22 cellular contexts compared by ENCODE assay signal in genomic region chr15:66662522-66662921, GRCh38. TPM values are rescaled to one million over a fixed set of nuclear protein-coding genes. Genes with fewer than 3 reads are reported as not detected.
DNase-seq lines count a peak whose midpoint lies in the region; ATAC-seq, FAIRE-seq and TF ChIP-seq lines count a peak whose summit lies in the region.
"Had no signal": no experiment of that assay in that cellular context is flagged by ENCODE, and none has a peak within 500 bp of the region (broad histone marks: within the 10 kb centered on the region; RNA-seq: fewer than 3 reads in every experiment).

No MANE protein-coding gene starts in this region.

- no peak overlapping the region for H3K4me3 ChIP-seq in liver (ENCODE audit: low read depth in 1 of 3, low read length in 3 of 3)
- H3K4me3 ChIP-seq in HepG2 (replicated peaks in 1 of 3; ENCODE audit: insufficient read depth in 1 of 3, low read depth in 2 of 3, low read length in 3 of 3), result no peak overlapping the region
- H3K4me3 ChIP-seq in left ventricle myocardium inferior, result no peak overlapping the region
- no peak overlapping the region for H3K4me3 ChIP-seq in lung
- H3K4me3 ChIP-seq in upper lobe of right lung, result no peak overlapping the region
- H3K4me3 ChIP-seq in H7 (ENCODE audit: insufficient read depth, low read depth, low read length), result no peak overlapping the region
- H3K4me3 ChIP-seq: BLaER1, GM12878, MG63 had no signal

- H3K27ac ChIP-seq in liver (ENCODE audit: low read depth in 1 of 2, low read length in 2 of 2) (peak overlapping the region; percentile 33 to 47), HepG2 (ENCODE audit: extremely low read length, insufficient read depth, low read length) (no peak overlapping the region), left ventricle myocardium inferior (replicated peaks) (peak overlapping the region; percentile 87), lung (ENCODE audit: low read depth in 1 of 2, low read length in 1 of 2) (peak overlapping the region; percentile 69 to 77), upper lobe of right lung (peak overlapping the region; percentile 68)
- H3K27ac ChIP-seq: BLaER1 had no signal

- H3K4me1 ChIP-seq in liver (ENCODE audit: control insufficient read depth in 4 of 4, insufficient read depth in 4 of 4, low read length in 3 of 4), result no peaks in the 10 kb centered on the region
- H3K4me1 ChIP-seq in HepG2 (ENCODE audit: insufficient read depth, low read length), result peaks cover 15% of the 10 kb centered on the region
- peaks cover 24% of the 10 kb centered on the region for H3K4me1 ChIP-seq in left ventricle myocardium inferior
- H3K4me1 ChIP-seq in lung (ENCODE audit: control insufficient read depth in 2 of 2, insufficient read depth in 2 of 2, low read length in 2 of 2), result peaks cover 0 to 3% of the 10 kb centered on the region in 2 donors
- no peaks in the 10 kb centered on the region for H3K4me1 ChIP-seq in upper lobe of right lung

- H3K36me3 ChIP-seq in liver (ENCODE audit: control insufficient read depth in 4 of 4, insufficient read depth in 3 of 4, low read depth in 1 of 4, low read length in 3 of 4) (no peaks in the 10 kb centered on the region), HepG2 (replicated peaks in 1 of 2; ENCODE audit: control insufficient read depth in 1 of 2, insufficient read depth in 2 of 2, low read length in 2 of 2) (no peaks in the 10 kb centered on the region), left ventricle myocardium inferior (no peaks in the 10 kb centered on the region), lung (ENCODE audit: control insufficient read depth in 2 of 2, insufficient read depth in 2 of 2, low read length in 2 of 2) (no peaks in the 10 kb centered on the region), upper lobe of right lung (no peaks in the 10 kb centered on the region), H7 (replicated peaks; ENCODE audit: control insufficient read depth, insufficient read depth, low read length) (no peaks in the 10 kb centered on the region)
- H3K36me3 ChIP-seq: BLaER1, MG63 had no signal

- H3K9ac ChIP-seq in liver (ENCODE audit: low read depth in 1 of 2, low read length in 2 of 2) (no peak overlapping the region), HepG2 (ENCODE audit: insufficient read depth, low read depth, low read length) (no peak overlapping the region)
- H3K9ac ChIP-seq: BLaER1 had no signal

- CTCF ChIA-PET in HepG2 (lab: Yijun Ruan, JAX; ENCODE audit: low intra/inter-chr PET ratio, low total read pairs), result no interaction called here

- no peak for TF ChIP-seq POLR2A in HepG2 (IDR thresholded peaks at IDR 0.05; ENCODE audit: insufficient read depth in 1 of 2, low read depth in 2 of 2, low read length in 2 of 2)

- no peaks in the 10 kb centered on the region for H4K20me1 ChIP-seq in HepG2 (ENCODE audit: insufficient read depth, low read length)
- H4K20me1 ChIP-seq: BLaER1 had no signal

- TF ChIP-seq RAD21 in liver (IDR thresholded peaks at IDR 0.05) (no peak), HepG2 (CRISPR knock-in tag; IDR thresholded peaks at IDR 0.05) (no peak)

- DNase-seq in HepG2 (ENCODE audit: low spot score) (no peak), left ventricle myocardium inferior (no peak), lung (ENCODE audit: low spot score) (no peak), upper lobe of right lung (no peak), H7 (no peak), DMS53 (lab: John Stamatoyannopoulos, UW) (no peak)
- DNase-seq: DND-41, GDM1, HFFc6, Karpas-422, MG63, NCI-H1092, NCI-H2227 treated with DMSO at 0.1 percent for 48 hours, NCI-H524 had no signal

- H3K4me2 ChIP-seq in HepG2 (ENCODE audit: low read depth, low read length), result no peak overlapping the region
- H3K4me2 ChIP-seq: BLaER1 had no signal

- in situ Hi-C loops in HepG2 (cut with HindIII; ENCODE audit: extremely low pct_ligation_motif_present, low pct_unique_long_range_greater_than_20kb), result no loop called here

- TF ChIP-seq EP300 in HepG2 (IDR thresholded peaks at IDR 0.05; ENCODE audit: low read depth in 2 of 2, low read length in 2 of 2) (no peak), HepG2 (CRISPR knock-in tag; IDR thresholded peaks at IDR 0.05; ENCODE audit: borderline replicate concordance) (no peak)

- POLR2A ChIA-PET in HepG2 (lab: Yijun Ruan, JAX), result no interaction called here

- intact Hi-C loops in HepG2 (cut with micrococcal nuclease; ENCODE audit: unreplicated experiment), result no loop called here
- intact Hi-C loops in left ventricle myocardium inferior (cut with micrococcal nuclease), result no loop called here
- intact Hi-C loops in upper lobe of right lung (cut with DNase I), result no loop called here

- no peaks in the 10 kb centered on the region for H3K27me3 ChIP-seq in liver (ENCODE audit: control insufficient read depth in 4 of 4, insufficient read depth in 4 of 4, low read length in 3 of 4)
- H3K27me3 ChIP-seq in HepG2 (ENCODE audit: control insufficient read depth in 1 of 2, insufficient read depth in 2 of 2, low read length in 2 of 2), result no peaks in the 10 kb centered on the region
- H3K27me3 ChIP-seq in left ventricle myocardium inferior (ENCODE audit: low read depth), result no peaks in the 10 kb centered on the region
- H3K27me3 ChIP-seq in lung (ENCODE audit: control insufficient read depth, insufficient read depth), result no peaks in the 10 kb centered on the region
- H3K27me3 ChIP-seq in upper lobe of right lung, result no peaks in the 10 kb centered on the region
- H3K27me3 ChIP-seq in H7 (ENCODE audit: control insufficient read depth, insufficient read depth, low read length), result no peaks in the 10 kb centered on the region
- H3K27me3 ChIP-seq: BLaER1, MG63 had no signal

- 90% methylated on average over 4 of the region's 4 CpGs for WGBS in liver
- 59% methylated on average over 3 of the region's 4 CpGs for WGBS in HepG2 (ENCODE audit: low lambda C conversion rate)
- WGBS in lung, 2 donors, result 72 to 77% methylated on average over 4 of the region's 4 CpGs

- BruUV-seq in HepG2 (replicated peaks; lab: Mats Ljungman, UMichigan), result no TSS peak

- H3K9me3 ChIP-seq in liver (ENCODE audit: control insufficient read depth in 4 of 4, low read length in 3 of 4), result no peaks in the 10 kb centered on the region
- no peaks in the 10 kb centered on the region for H3K9me3 ChIP-seq in HepG2 (ENCODE audit: low read length)
- H3K9me3 ChIP-seq in left ventricle myocardium inferior (replicated peaks), result peaks cover 2% of the 10 kb centered on the region
- H3K9me3 ChIP-seq in lung (ENCODE audit: control insufficient read depth in 2 of 2, insufficient read depth in 1 of 2, low read length in 1 of 2), result no peaks in the 10 kb centered on the region
- H3K9me3 ChIP-seq in upper lobe of right lung, result no peaks in the 10 kb centered on the region
- H3K9me3 ChIP-seq: MG63 had no signal

- FAIRE-seq in HepG2 (lab: Jason Lieb, UNC), result no peak
- FAIRE-seq: A204.1, GM12878, GM18507, H1 had no signal

- peak; percentile 2 for TF ChIP-seq CTCF in liver (IDR thresholded peaks at IDR 0.05; ENCODE audit: low read depth, low read length, missing input control)
- no peak for TF ChIP-seq CTCF in HepG2 (CRISPR knock-in tag; IDR thresholded peaks at IDR 0.05)
- TF ChIP-seq CTCF in left ventricle myocardium inferior (IDR thresholded peaks at IDR 0.05; ENCODE audit: borderline replicate concordance), result no peak
- TF ChIP-seq CTCF in lung (IDR thresholded peaks at IDR 0.05; ENCODE audit: control extremely low read depth, extremely low read depth), result no peak
- TF ChIP-seq CTCF in upper lobe of right lung (IDR thresholded peaks at IDR 0.05), result no peak

- H2AFZ ChIP-seq in HepG2 (ENCODE audit: low read length), result no peak overlapping the region

- ATAC-seq in HepG2, result no peak
- ATAC-seq in lung (ENCODE audit: insufficient read depth, low FRiP score), result no peak
- no peak for ATAC-seq in upper lobe of right lung
- no peak for ATAC-seq in GM21526 (IDR thresholded peaks at IDR 0.05; ENCODE audit: low FRiP score, unreplicated experiment)
- ATAC-seq: GM12878, Panc1 had no signal

- no peaks in the 10 kb centered on the region for H3K79me2 ChIP-seq in HepG2 (ENCODE audit: insufficient read depth, low read length)

TF ChIP-seq in liver, 16 proteins besides CTCF, POLR2A, EP300 and RAD21 (continues in another document):
- no peak for TF ChIP-seq TAF1 (conservative IDR thresholded peaks at IDR 0.05)
- no peak for TF ChIP-seq JUND (IDR thresholded peaks at IDR 0.05)
- no peak for TF ChIP-seq EGR1 (IDR thresholded peaks at IDR 0.05; ENCODE audit: low read depth in 2 of 2)

RNA-seq across cellular contexts. Expression of gene SMAD6, which starts 39.5 kb away (rescaled TPM):
- total RNA-seq in liver (10 to 100 TPM; 14.1 to 15.1 TPM), HepG2 (2016; rRNA removed; fragmentation: Illumina TruSeq; extraction: Trizol) (2.6 and 4.4 TPM in 2 replicates), left ventricle myocardium inferior (20.3 TPM), lung (10 to 100 TPM; 62.3 to 67.9 TPM), upper lobe of right lung (167 TPM)
- polyA plus RNA-seq in liver (1 to 10 TPM; 1.2 to 7.9 TPM), HepG2 (2011; rRNA removed) (3.1 and 3.3 TPM in 2 replicates), lung (10 to 100 TPM; 24.2 to 56.0 TPM)
- 0.79 and 0.91 TPM in 2 replicates for total RNA-seq in HepG2 (2016; cell fraction: cytosol; rRNA removed; fragmentation: Illumina TruSeq; extraction: Trizol; ENCODE audit: low read depth)
- 2.3 and 4.5 TPM in 2 replicates for total RNA-seq in HepG2 (2016; cell fraction: insoluble cytoplasmic fraction; rRNA removed; fragmentation: Illumina TruSeq; extraction: Trizol)
- total RNA-seq in HepG2 (2016; cell fraction: membrane; rRNA removed; fragmentation: Illumina TruSeq; extraction: Trizol), result 2.0 and 2.2 TPM in 2 replicates
- total RNA-seq in HepG2 (2016; cell fraction: nucleus; rRNA removed; fragmentation: Illumina TruSeq; extraction: Trizol), result 7.0 and 9.1 TPM in 2 replicates
- 1.3 and 2.9 TPM in 2 replicates for polyA plus RNA-seq in HepG2 (2011; cell fraction: cytosol; rRNA removed)
- polyA plus RNA-seq in HepG2 (2011; cell fraction: nucleus; rRNA removed), result 6.7 and 14.1 TPM in 2 replicates
- polyA plus RNA-seq in HepG2 (2012), result 3.3 and 3.9 TPM in 2 replicates
- 1.1 and 2.0 TPM in 2 replicates for polyA plus RNA-seq in HepG2 (2016; cell fraction: cytosol; fragmentation: Illumina TruSeq; extraction: Trizol; ENCODE audit: low read depth)
- polyA plus RNA-seq in HepG2 (2016; cell fraction: insoluble cytoplasmic fraction; fragmentation: Illumina TruSeq; extraction: Trizol; ENCODE audit: low read depth), result 2.3 and 2.9 TPM in 2 replicates
- 1.5 and 2.1 TPM in 2 replicates for polyA plus RNA-seq in HepG2 (2016; cell fraction: membrane; fragmentation: Illumina TruSeq; extraction: Trizol; ENCODE audit: low read depth)
- polyA plus RNA-seq in HepG2 (2016; cell fraction: nucleus; fragmentation: Illumina TruSeq; extraction: Trizol; ENCODE audit: insufficient read depth, low read depth), result 7.1 and 8.1 TPM in 2 replicates
- polyA minus RNA-seq in HepG2 (2011; rRNA and poly(A)+ RNA removed; ENCODE audit: low replicate concordance), result 19.3 and 109 TPM in 2 replicates
- polyA minus RNA-seq in HepG2 (2011; cell fraction: cytosol; rRNA and poly(A)+ RNA removed), result 5.3 and 5.6 TPM in 2 replicates
- 11.7 and 25.1 TPM in 2 replicates for polyA minus RNA-seq in HepG2 (2011; cell fraction: nucleus; rRNA and poly(A)+ RNA removed)
- 24.8 and 25.4 TPM in 2 replicates for total RNA-seq in H7 (2014; rRNA removed; shearing (Covaris generic))
